Comparison of ENCODE assay signal across 24 cellular contexts in genomic region chr3:188839187-188839695, GRCh38.
A peak's percentile ranks its signal among the peaks of the same experiment; 100 is the strongest.
DNase-seq lines count a peak whose midpoint lies in the region; ATAC-seq, FAIRE-seq and TF ChIP-seq lines count a peak whose summit lies in the region.
"Had no signal": no experiment of that assay in that cellular context is flagged by ENCODE, and none has a peak within 500 bp of the region (broad histone marks: within the 10 kb centered on the region; RNA-seq: fewer than 3 reads in every experiment).

No MANE protein-coding gene starts in this region.

- H3K36me3 ChIP-seq in hepatocyte (replicated peaks; ENCODE audit: insufficient read depth, low read depth) (no peaks in the 10 kb centered on the region), pancreas (no peaks in the 10 kb centered on the region), OCI-LY7 (ENCODE audit: insufficient read depth, low read length) (no peaks in the 10 kb centered on the region)

- peak in 3 of 4 donors; percentile 18 to 81 (median 67) for ATAC-seq in pancreas
- ATAC-seq in omental fat pad (ENCODE audit: low FRiP score): no peak

- WGBS in hepatocyte (ENCODE audit: low lambda C conversion rate, missing lambda C conversion rate): 35% methylated on average over 8 of the region's 8 CpGs
- 73 to 75% methylated on average over 8 of the region's 8 CpGs for WGBS in pancreas, 2 donors

- no peak for FAIRE-seq in pancreas (lab: Jason Lieb, UNC)
- FAIRE-seq: HTR-8/SVneo had no signal

- CTCF ChIA-PET in OCI-LY7 (lab: Charles Lee; ENCODE audit: unreplicated experiment): no interaction called here

- no peak overlapping the region for H3K4me3 ChIP-seq in hepatocyte
- no peak overlapping the region for H3K4me3 ChIP-seq in pancreas
- H3K4me3 ChIP-seq in OCI-LY7 (ENCODE audit: low read depth, low read length, poor library complexity, severe bottlenecking): no peak overlapping the region

- H3K79me2 ChIP-seq in hepatocyte: peaks cover 5% of the 10 kb centered on the region
- H3K79me2 ChIP-seq in OCI-LY7 (ENCODE audit: insufficient read depth, low read depth, low read length): no peaks in the 10 kb centered on the region

- H3K27ac ChIP-seq in hepatocyte (peak overlapping the region; percentile 73), pancreas (no peak overlapping the region), OCI-LY7 (ENCODE audit: low read depth, low read length, poor library complexity, severe bottlenecking) (no peak overlapping the region)
- H3K27ac ChIP-seq: C4-2B had no signal

- H3K4me2 ChIP-seq in hepatocyte (no peak overlapping the region), OCI-LY7 (ENCODE audit: low read length) (no peak overlapping the region)
- H3K4me2 ChIP-seq: SK-N-SH had no signal

- H3K9me2 ChIP-seq in hepatocyte (replicated peaks; ENCODE audit: insufficient read depth) (no peaks in the 10 kb centered on the region), OCI-LY7 (ENCODE audit: insufficient read depth, low read length) (no peaks in the 10 kb centered on the region; the same call in 1 of the 2 replicates)
- H3K9me2 ChIP-seq: SK-N-SH had no signal

- no peaks in the 10 kb centered on the region for H3K27me3 ChIP-seq in hepatocyte
- H3K27me3 ChIP-seq in pancreas: no peaks in the 10 kb centered on the region

- BruUV-seq in OCI-LY7 (replicated peaks; lab: Mats Ljungman, UMichigan): no TSS peak

- DNase-seq in NCI-H146 (lab: John Stamatoyannopoulos, UW): peak; percentile 38
- no peak for DNase-seq in NCI-H146 treated with DMSO at 0.1 percent for 48 hours (lab: John Stamatoyannopoulos, UW; ENCODE audit: unreplicated experiment)
- peak; percentile 39 for DNase-seq in HuH-7.5 (ENCODE audit: low spot score)
- peak; percentile 71 for DNase-seq in hepatocyte (ENCODE audit: low spot score)
- DNase-seq in pancreas: no peak
- no peak for DNase-seq in RKO (ENCODE audit: low spot score)
- no peak for DNase-seq in omental fat pad (ENCODE audit: low spot score)
- no peak for DNase-seq in OCI-LY7 (ENCODE audit: low spot score)
- DNase-seq: COR-L47, DND-41, GF-D8, GOT3, HFFc6, KBM-7, MM.1S, NCI-H1105, NCI-H2029, NCI-H2171 treated with DMSO at 0.1 percent for 48 hours, NCI-H524 treated with DMSO at 0.1 percent for 48 hours, Right ventricle myocardium superior, SK-N-SH, T-helper 1 cell had no signal

- POLR2A ChIA-PET in OCI-LY7 (lab: Charles Lee): no interaction called here

- H3K4me1 ChIP-seq in hepatocyte (ENCODE audit: insufficient read depth): peaks cover 3% of the 10 kb centered on the region
- no peaks in the 10 kb centered on the region for H3K4me1 ChIP-seq in pancreas
- H3K4me1 ChIP-seq in OCI-LY7 (ENCODE audit: insufficient read depth, low read length, poor library complexity, severe bottlenecking): peaks cover 6% of the 10 kb centered on the region

- H2AFZ ChIP-seq in hepatocyte: no peak overlapping the region
- no peak overlapping the region for H2AFZ ChIP-seq in OCI-LY7 (ENCODE audit: low read length)

- H3K9me3 ChIP-seq in hepatocyte (ENCODE audit: low read depth): no peaks in the 10 kb centered on the region
- no peaks in the 10 kb centered on the region for H3K9me3 ChIP-seq in pancreas
- H3K9me3 ChIP-seq in OCI-LY7 (ENCODE audit: low read length): no peaks in the 10 kb centered on the region
- H3K9me3 ChIP-seq: SK-N-SH had no signal

- TF ChIP-seq CTCF in hepatocyte (IDR thresholded peaks at IDR 0.05; ENCODE audit: poor library complexity) (no peak), pancreas (IDR thresholded peaks at IDR 0.05) (no peak), omental fat pad (IDR thresholded peaks at IDR 0.05) (no peak), OCI-LY7 (conservative IDR thresholded peaks at IDR 0.05; ENCODE audit: low read length) (no peak)

- H4K20me1 ChIP-seq in hepatocyte (ENCODE audit: insufficient read depth, poor library complexity, severe bottlenecking): no peaks in the 10 kb centered on the region
- no peaks in the 10 kb centered on the region for H4K20me1 ChIP-seq in OCI-LY7 (ENCODE audit: insufficient read depth, low read length)

- intact Hi-C loops in pancreas (cut with DNase I) (no loop called here), OCI-LY7 (cut with micrococcal nuclease; ENCODE audit: unreplicated experiment) (no loop called here)

Comparison
In these comparisons a context has a peak if more than half of its experiments do, and no peak if none do; other contexts are left out.
1. DNase-seq: peak in NCI-H146 (single experiment), HuH-7.5 (single experiment) and hepatocyte (single experiment); none in NCI-H146 treated with DMSO at 0.1 percent for 48 hours (single experiment), pancreas (0 of 6), RKO (single experiment), omental fat pad (single experiment) and OCI-LY7 (single experiment).